ENCODE assay signal across 14 cellular contexts in genomic region chr13:34201050-34201913, GRCh38.
DNase-seq lines count a peak whose midpoint lies in the region; ATAC-seq lines count a peak whose summit lies in the region.
"Had no signal": no experiment of that assay in that cellular context is flagged by ENCODE, and none has a peak within 500 bp of the region (broad histone marks: within the 10 kb centered on the region; RNA-seq: fewer than 3 reads in every experiment).

No MANE protein-coding gene starts in this region.

- H3K9ac ChIP-seq in adipocyte (ENCODE audit: low read length), result peak overlapping the region; percentile 81
- peak overlapping the region; percentile 28 for H3K9ac ChIP-seq in skeletal muscle satellite cell (ENCODE audit: low read depth, low read length)

- no peak overlapping the region for H3K4me2 ChIP-seq in skeletal muscle satellite cell (ENCODE audit: low read length)

- peaks cover 9% of the 10 kb centered on the region for H3K9me3 ChIP-seq in adipocyte (ENCODE audit: control insufficient read depth, low read length)
- H3K9me3 ChIP-seq in right cardiac atrium (ENCODE audit: control insufficient read depth, low read length), result no peaks in the 10 kb centered on the region
- H3K9me3 ChIP-seq in skeletal muscle satellite cell (replicated peaks; ENCODE audit: low read length), result no peaks in the 10 kb centered on the region

- H3K4me1 ChIP-seq in adipocyte (ENCODE audit: control insufficient read depth, insufficient read depth, low read length) (peaks cover 21% of the 10 kb centered on the region), right cardiac atrium (ENCODE audit: control insufficient read depth, insufficient read depth, low read length) (no peaks in the 10 kb centered on the region), skeletal muscle satellite cell (ENCODE audit: control insufficient read depth, insufficient read depth, low read length) (peaks cover 11% of the 10 kb centered on the region)

- no peak overlapping the region for H3K27ac ChIP-seq in right cardiac atrium (ENCODE audit: low read length)

- H3K4me3 ChIP-seq in adipocyte (ENCODE audit: low read length), result no peak overlapping the region
- H3K4me3 ChIP-seq in right cardiac atrium (ENCODE audit: low read length), result no peak overlapping the region
- H3K4me3 ChIP-seq in skeletal muscle satellite cell (ENCODE audit: low read length), result no peak overlapping the region

- peak; percentile 71 to 76 for ATAC-seq in right cardiac atrium
- ATAC-seq: activated naive CD4-positive, alpha-beta T cell treated with anti-CD3 and anti-CD28 coated beads, Interleukin-2, amount 50 U/mL, for 72 hours had no signal

- no peaks in the 10 kb centered on the region for H3K27me3 ChIP-seq in adipocyte (replicated peaks; ENCODE audit: control insufficient read depth, insufficient read depth, low read length)
- H3K27me3 ChIP-seq in right cardiac atrium (ENCODE audit: control insufficient read depth, insufficient read depth), result no peaks in the 10 kb centered on the region
- no peaks in the 10 kb centered on the region for H3K27me3 ChIP-seq in skeletal muscle satellite cell (ENCODE audit: control insufficient read depth, insufficient read depth, low read length)

- H3K36me3 ChIP-seq in adipocyte (ENCODE audit: control insufficient read depth, insufficient read depth, low read length, severe bottlenecking) (no peaks in the 10 kb centered on the region), skeletal muscle satellite cell (ENCODE audit: insufficient read depth, low read length) (no peaks in the 10 kb centered on the region)

- 85% methylated on average over 1 of the region's 1 CpG for WGBS in right cardiac atrium

- peak; percentile 84 for DNase-seq in GM04503 (ENCODE audit: low read depth)
- DNase-seq in adipocyte (ENCODE audit: low read depth), result peak; percentile 73
- DNase-seq in right cardiac atrium, result no peak
- DNase-seq in iPS-NIHi11 (ENCODE audit: low spot score), result no peak
- DNase-seq in NCI-H1092 treated with DMSO at 0.1 percent for 48 hours (lab: John Stamatoyannopoulos, UW), result no peak
- DNase-seq in NCI-H1092 (lab: John Stamatoyannopoulos, UW), result no peak
- DNase-seq: activated CD4-positive, alpha-beta T cell treated with anti-CD3 and anti-CD28 coated beads, Interleukin-2, amount 50 U/mL, for 48 hours; effector memory CD4-positive, alpha-beta T cell; Kasumi-1; NCI-H524; nucleus accumbens; substantia nigra had no signal

- intact Hi-C loops in right cardiac atrium (cut with DNase I), result no loop called here

Comparison
In these comparisons a context has a peak if more than half of its experiments do, and no peak if none do; other contexts are left out.
1. DNase-seq: peak in GM04503 (single experiment) and adipocyte (single experiment); none in right cardiac atrium (0 of 3), iPS-NIHi11 (single experiment), NCI-H1092 treated with DMSO at 0.1 percent for 48 hours (single experiment) and NCI-H1092 (single experiment).